17 cellular contexts compared by ENCODE assay signal in genomic region chr10:119619215-119619614, GRCh38. TPM values are rescaled to one million over a fixed set of nuclear protein-coding genes. Genes with fewer than 3 reads are reported as not detected.
A peak's percentile ranks its signal among the peaks of the same experiment; 100 is the strongest.
DNase-seq lines count a peak whose midpoint lies in the region; ATAC-seq, FAIRE-seq and TF ChIP-seq lines count a peak whose summit lies in the region.
"Had no signal": no experiment of that assay in that cellular context is flagged by ENCODE, and none has a peak within 500 bp of the region (broad histone marks: within the 10 kb centered on the region; RNA-seq: fewer than 3 reads in every experiment).

No MANE protein-coding gene starts in this region.

- H3K9me3 ChIP-seq in SK-N-SH (no peaks in the 10 kb centered on the region), WERI-Rb-1 (ENCODE audit: severe bottlenecking) (no peaks in the 10 kb centered on the region), endothelial cell of umbilical vein (replicated peaks; ENCODE audit: control insufficient read depth, insufficient read depth, low read length) (no peaks in the 10 kb centered on the region), skeletal muscle tissue (ENCODE audit: control insufficient read depth in 3 of 3, low read length in 3 of 3) (no peaks in the 10 kb centered on the region)

- FAIRE-seq in endothelial cell of umbilical vein (lab: Jason Lieb, UNC) (no peak), frontal cortex (lab: Jason Lieb, UNC) (no peak)
- FAIRE-seq: GM18507, GM19239 had no signal

- no peak for TF ChIP-seq POLR2A in endothelial cell of umbilical vein (IDR thresholded peaks at IDR 0.05; ENCODE audit: low read depth, low read length)

- no peak for TF ChIP-seq RAD21 in SK-N-SH (IDR thresholded peaks at IDR 0.05; ENCODE audit: low read length)

- H3K9ac ChIP-seq in SK-N-SH (no peak overlapping the region), endothelial cell of umbilical vein (replicated peaks; ENCODE audit: extremely low read depth, insufficient read depth, low read length) (no peak overlapping the region), skeletal muscle tissue (ENCODE audit: low read depth in 1 of 3, low read length in 3 of 3) (no peak overlapping the region)

- TF ChIP-seq EP300 in SK-N-SH (IDR thresholded peaks at IDR 0.05; ENCODE audit: borderline replicate concordance in 1 of 2, low read depth in 1 of 2, low read length in 1 of 2): no peak

- H3K9me1 ChIP-seq in endothelial cell of umbilical vein (replicated peaks; ENCODE audit: control insufficient read depth, extremely low read depth, insufficient read depth, low read length): no peaks in the 10 kb centered on the region

- POLR2A ChIA-PET in SK-N-SH (lab: Yijun Ruan, JAX) (no interaction called here), endothelial cell of umbilical vein (lab: Charles Lee) (interaction anchor here (0.7 to 1.2 kb wide), 2 partner anchors 32 to 275 kb away, joined by 3 read pairs; partner anchors contain the start of gene BAG3)

- intact Hi-C loops in endothelial cell of umbilical vein (cut with micrococcal nuclease): no loop called here

- CTCF ChIA-PET in SK-N-SH (lab: Yijun Ruan, JAX): interaction anchor here (3.5 kb wide), 1 partner anchor 11 kb away, joined by 17 read pairs; no protein-coding TSS in a partner anchor
- CTCF ChIA-PET in endothelial cell of umbilical vein (lab: Charles Lee): interaction anchor here (1.2 to 1.7 kb wide), 4 partner anchors 9 to 25 kb away, joined by 3 to 8 read pairs (median 4); no protein-coding TSS in a partner anchor

- H3K4me2 ChIP-seq in SK-N-SH: no peak overlapping the region
- no peak overlapping the region for H3K4me2 ChIP-seq in endothelial cell of umbilical vein (ENCODE audit: insufficient read depth, low read length)

- dilution Hi-C loops in endothelial cell of umbilical vein (cut with MboI; ENCODE audit: extremely low pct_ligation_motif_present, low sequenced_read_pairs): no loop called here

- H4K20me1 ChIP-seq in SK-N-SH (ENCODE audit: insufficient read depth) (no peaks in the 10 kb centered on the region), endothelial cell of umbilical vein (replicated peaks; ENCODE audit: control insufficient read depth, extremely low read depth, insufficient read depth, low read length) (no peaks in the 10 kb centered on the region)
- H4K20me1 ChIP-seq: BLaER1 treated with 17β-estradiol and CSF1 and Interleukin-3, amounts not matched to agents 10 nM and 100 nM had no signal

- H3K27me3 ChIP-seq in SK-N-SH (ENCODE audit: insufficient read depth) (no peaks in the 10 kb centered on the region), WERI-Rb-1 (ENCODE audit: insufficient read depth, low read depth, severe bottlenecking) (no peaks in the 10 kb centered on the region), endothelial cell of umbilical vein (ENCODE audit: control insufficient read depth in 2 of 2, insufficient read depth in 2 of 2, low read length in 2 of 2) (no peaks in the 10 kb centered on the region), skeletal muscle tissue (ENCODE audit: control insufficient read depth in 3 of 3, insufficient read depth in 3 of 3, low read length in 3 of 3) (no peaks in the 10 kb centered on the region)
- H3K27me3 ChIP-seq: BLaER1 treated with 17β-estradiol and CSF1 and Interleukin-3, amounts not matched to agents 10 nM and 100 nM had no signal

- peaks cover 12% of the 10 kb centered on the region for H3F3A ChIP-seq in SK-N-SH (replicated peaks; ENCODE audit: insufficient read depth)

- no TSS peak for BruUV-seq in endothelial cell of umbilical vein (replicated peaks; lab: Mats Ljungman, UMichigan)

- H3K79me2 ChIP-seq in SK-N-SH (ENCODE audit: insufficient read depth): no peaks in the 10 kb centered on the region
- no peaks in the 10 kb centered on the region for H3K79me2 ChIP-seq in endothelial cell of umbilical vein (ENCODE audit: control insufficient read depth, insufficient read depth, low read length)

- H3K27ac ChIP-seq in SK-N-SH (ENCODE audit: low read depth in 2 of 2, low read length in 1 of 2) (no peak overlapping the region), WERI-Rb-1 (peak overlapping the region; percentile 75), endothelial cell of umbilical vein (ENCODE audit: insufficient read depth, low read depth, low read length) (no peak overlapping the region), skeletal muscle tissue (ENCODE audit: low read depth, low read length) (peak overlapping the region; percentile 43)
- H3K27ac ChIP-seq: SK-N-MC had no signal

- peaks cover 11% of the 10 kb centered on the region in 2 experiments; a peak in 3 of 4 replicates for H3K4me1 ChIP-seq in SK-N-SH (ENCODE audit: control insufficient read depth in 1 of 2, insufficient read depth in 2 of 2, low read depth in 1 of 2, low read length in 1 of 2)
- H3K4me1 ChIP-seq in endothelial cell of umbilical vein (ENCODE audit: control insufficient read depth, extremely low read depth, insufficient read depth, low read length): peaks cover 11% of the 10 kb centered on the region
- H3K4me1 ChIP-seq in skeletal muscle tissue (ENCODE audit: control insufficient read depth in 3 of 3, insufficient read depth in 3 of 3, low read length in 3 of 3): peaks cover 17 to 23% (median 18%) of the 10 kb centered on the region in 3 donors

- H3K36me3 ChIP-seq in SK-N-SH (replicated peaks in 1 of 2; ENCODE audit: control insufficient read depth in 1 of 2, insufficient read depth in 2 of 2, low read length in 1 of 2) (no peaks in the 10 kb centered on the region), WERI-Rb-1 (no peaks in the 10 kb centered on the region), endothelial cell of umbilical vein (ENCODE audit: control insufficient read depth in 2 of 2, extremely low read depth in 1 of 2, insufficient read depth in 2 of 2, low read length in 2 of 2) (no peaks in the 10 kb centered on the region), skeletal muscle tissue (ENCODE audit: control insufficient read depth in 3 of 3, insufficient read depth in 3 of 3, low read length in 3 of 3) (no peaks in the 10 kb centered on the region)
- H3K36me3 ChIP-seq: BLaER1 treated with 17β-estradiol and CSF1 and Interleukin-3, amounts not matched to agents 10 nM and 100 nM had no signal

- H2AFZ ChIP-seq in SK-N-SH (ENCODE audit: low read depth) (0 out of 2 replicates have a peak overlapping the region, but pooled peaks have one; percentile 27), endothelial cell of umbilical vein (ENCODE audit: low read depth, low read length) (no peak overlapping the region)

- DNase-seq in SK-N-SH (no peak), WERI-Rb-1 (no peak), endothelial cell of umbilical vein (ENCODE audit: low read depth, low spot score) (peak; percentile 78), frontal cortex (ENCODE audit: low spot score in 2 of 2) (no peak)
- DNase-seq: 8988T, HCEC 1CT, MV-4-11, NCI-H226, NCI-H526 treated with DMSO at 0.1 percent for 48 hours had no signal

- no peak for ATAC-seq in SK-N-SH treated with all-trans-retinoic acid at 6 μM for 48 hours
- no peak for ATAC-seq in HG02610 (IDR thresholded peaks at IDR 0.05; ENCODE audit: unreplicated experiment)
- no peak for ATAC-seq in HG02884 (IDR thresholded peaks at IDR 0.05; ENCODE audit: unreplicated experiment)

- 87% methylated on average over 2 of the region's 2 CpGs for WGBS in SK-N-SH (ENCODE audit: low lambda C conversion rate)

- H3K9me2 ChIP-seq in SK-N-SH: no peaks in the 10 kb centered on the region

- TF ChIP-seq CTCF in SK-N-SH (IDR thresholded peaks at IDR 0.05) (no peak), WERI-Rb-1 (IDR thresholded peaks at IDR 0.05; ENCODE audit: low read depth, low read length) (no peak), endothelial cell of umbilical vein (IDR thresholded peaks at IDR 0.05; ENCODE audit: extremely low read depth in 1 of 2, insufficient read depth in 1 of 2, low read depth in 1 of 2, low read length in 2 of 2) (no peak)

- no peak overlapping the region for H3K4me3 ChIP-seq in SK-N-SH (ENCODE audit: low read depth in 2 of 2, low read length in 1 of 2)
- H3K4me3 ChIP-seq in WERI-Rb-1 (ENCODE audit: low read depth, low read length): peak overlapping the region; percentile 49; the same call in 1 of the 2 replicates
- no peak overlapping the region for H3K4me3 ChIP-seq in endothelial cell of umbilical vein (replicated peaks in 1 of 3; ENCODE audit: insufficient read depth in 1 of 3, low read depth in 1 of 3, low read length in 3 of 3)
- no peak overlapping the region for H3K4me3 ChIP-seq in skeletal muscle tissue (ENCODE audit: low read length in 3 of 3)
- H3K4me3 ChIP-seq: BLaER1 treated with 17β-estradiol and CSF1 and Interleukin-3, amounts not matched to agents 10 nM and 100 nM; SK-N-MC had no signal

TF ChIP-seq in SK-N-SH, 30 proteins besides CTCF, POLR2A, EP300 and RAD21 (continues in another document):
- no peak for TF ChIP-seq JUND (IDR thresholded peaks at IDR 0.05)

TF ChIP-seq in endothelial cell of umbilical vein, 7 proteins besides CTCF, POLR2A, EP300 and RAD21 (continues in another document):
- TF ChIP-seq POLR2AphosphoS5 (IDR thresholded peaks at IDR 0.05; ENCODE audit: insufficient read depth, low read depth, low read length) (no peak), MYC (IDR thresholded peaks at IDR 0.05; ENCODE audit: low read depth, low read length) (no peak)

RNA-seq across cellular contexts. Expression of gene TIAL1, which starts 22.5 kb away (rescaled TPM):
- polyA plus RNA-seq in SK-N-SH (2012; rRNA removed) (58.0 and 70.6 TPM in 2 replicates), endothelial cell of umbilical vein (45.4 and 57.7 TPM in 2 replicates)
- polyA plus RNA-seq in SK-N-SH (2012; cell fraction: cytosol; rRNA removed): 50.3 and 65.2 TPM in 2 replicates
- 173 and 287 TPM in 2 replicates for polyA plus RNA-seq in SK-N-SH (2012; cell fraction: nucleus; rRNA removed)
- total RNA-seq in endothelial cell of umbilical vein (150 and 154 TPM in 2 replicates), skeletal muscle tissue (39.1 TPM), frontal cortex (51.4 TPM)
- polyA plus RNA-seq in endothelial cell of umbilical vein (2011; cell fraction: cytosol; rRNA removed): 49.7 and 56.0 TPM in 2 replicates
- polyA plus RNA-seq in endothelial cell of umbilical vein (2011; cell fraction: nucleus; rRNA removed): 316 and 423 TPM in 2 replicates
- polyA plus RNA-seq in endothelial cell of umbilical vein (2012): 110 and 129 TPM in 2 replicates
- 63.3 and 70.9 TPM in 2 replicates for polyA minus RNA-seq in endothelial cell of umbilical vein
- polyA minus RNA-seq in endothelial cell of umbilical vein (2011; cell fraction: cytosol; rRNA and poly(A)+ RNA removed): 42.9 TPM
- polyA minus RNA-seq in endothelial cell of umbilical vein (2011; cell fraction: nucleus; rRNA and poly(A)+ RNA removed): 70.5 and 125 TPM in 2 replicates

RNA-seq across cellular contexts. Expression of gene BAG3, which starts 32.0 kb away (rescaled TPM):
- polyA plus RNA-seq in SK-N-SH (2012; rRNA removed): 3.8 and 9.2 TPM in 2 replicates
- 7.9 and 8.2 TPM in 2 replicates for polyA plus RNA-seq in SK-N-SH (2012; cell fraction: cytosol; rRNA removed)
- 14.0 and 16.0 TPM in 2 replicates for polyA plus RNA-seq in SK-N-SH (2012; cell fraction: nucleus; rRNA removed)
- total RNA-seq in endothelial cell of umbilical vein: 65.4 and 66.7 TPM in 2 replicates
- polyA plus RNA-seq in endothelial cell of umbilical vein: 22.3 and 25.2 TPM in 2 replicates
- 23.7 and 25.2 TPM in 2 replicates for polyA plus RNA-seq in endothelial cell of umbilical vein (2011; cell fraction: cytosol; rRNA removed)
- 17.6 and 19.2 TPM in 2 replicates for polyA plus RNA-seq in endothelial cell of umbilical vein (2011; cell fraction: nucleus; rRNA removed)
- 73.5 and 76.5 TPM in 2 replicates for polyA plus RNA-seq in endothelial cell of umbilical vein (2012)
- 7.7 and 9.1 TPM in 2 replicates for polyA minus RNA-seq in endothelial cell of umbilical vein
- 8.4 TPM for polyA minus RNA-seq in endothelial cell of umbilical vein (2011; cell fraction: cytosol; rRNA and poly(A)+ RNA removed)
- polyA minus RNA-seq in endothelial cell of umbilical vein (2011; cell fraction: nucleus; rRNA and poly(A)+ RNA removed): 7.2 and 11.8 TPM in 2 replicates
- total RNA-seq in skeletal muscle tissue: 4.7 TPM
- 0.82 TPM for total RNA-seq in frontal cortex

Comparison
In these comparisons a context has a peak if more than half of its experiments do, and no peak if none do; other contexts are left out.
1. H3K27ac ChIP-seq: peak in WERI-Rb-1 (single experiment) and skeletal muscle tissue (single experiment); none in SK-N-SH (0 of 2) and endothelial cell of umbilical vein (single experiment).
2. RNA of gene BAG3, which starts 32.0 kb away (total RNA-seq): 65.4 to 66.7 TPM in endothelial cell of umbilical vein; 4.7 TPM in skeletal muscle tissue (single experiment) and 0.82 TPM in frontal cortex (single experiment); every median in the first group is over 10 times any median in the second.